16 cellular contexts compared by ENCODE assay signal in genomic region chr13:98524793-98525192, GRCh38. TPM values are rescaled to one million over a fixed set of nuclear protein-coding genes. Genes with fewer than 3 reads are reported as not detected.
A peak's percentile ranks its signal among the peaks of the same experiment; 100 is the strongest.
DNase-seq lines count a peak whose midpoint lies in the region; ATAC-seq and TF ChIP-seq lines count a peak whose summit lies in the region.
"Had no signal": no experiment of that assay in that cellular context is flagged by ENCODE, and none has a peak within 500 bp of the region (broad histone marks: within the 10 kb centered on the region; RNA-seq: fewer than 3 reads in every experiment).

No MANE protein-coding gene starts in this region.

- H4K20me1 ChIP-seq in BLaER1 treated with 17β-estradiol and CSF1 and Interleukin-3, amounts not matched to agents 10 nM and 100 nM: peaks cover 100% of the 10 kb centered on the region in 11 experiments
- H4K20me1 ChIP-seq in neural progenitor cell (ENCODE audit: low read depth) (peaks cover 100% of the 10 kb centered on the region), MM.1S (ENCODE audit: insufficient read depth, low read length) (peaks cover 90% of the 10 kb centered on the region)

- H3K79me2 ChIP-seq in neural progenitor cell (ENCODE audit: low read depth) (peaks cover 100% of the 10 kb centered on the region), MM.1S (ENCODE audit: low read length) (peaks cover 100% of the 10 kb centered on the region)

- H3K27me3 ChIP-seq in BLaER1 treated with 17β-estradiol and CSF1 and Interleukin-3, amounts not matched to agents 10 nM and 100 nM: no peaks in the 10 kb centered on the region
- H3K27me3 ChIP-seq in CD8-positive, alpha-beta memory T cell (ENCODE audit: insufficient read depth, low read length, poor library complexity, severe bottlenecking): no peaks in the 10 kb centered on the region
- H3K27me3 ChIP-seq in ectodermal cell (ENCODE audit: control insufficient read depth, insufficient read depth, low read length, poor library complexity, severe bottlenecking): no peaks in the 10 kb centered on the region
- no peaks in the 10 kb centered on the region for H3K27me3 ChIP-seq in neural progenitor cell
- no peaks in the 10 kb centered on the region for H3K27me3 ChIP-seq in lower lobe of right lung (ENCODE audit: low read depth)
- H3K27me3 ChIP-seq in MM.1S (replicated peaks; ENCODE audit: insufficient read depth, low read length): no peaks in the 10 kb centered on the region
- H3K27me3 ChIP-seq: colonic mucosa, foreskin keratinocyte had no signal

- ATAC-seq in lower lobe of right lung: no peak
- ATAC-seq: foreskin keratinocyte, mucosa of descending colon had no signal

- peaks cover 0 to 54% (median 30%) of the 10 kb centered on the region in 11 experiments; a peak in 16 of 22 replicates for H3K36me3 ChIP-seq in BLaER1 treated with 17β-estradiol and CSF1 and Interleukin-3, amounts not matched to agents 10 nM and 100 nM
- no peaks in the 10 kb centered on the region for H3K36me3 ChIP-seq in CD8-positive, alpha-beta memory T cell (ENCODE audit: insufficient read depth, low read length)
- H3K36me3 ChIP-seq in ectodermal cell (ENCODE audit: control insufficient read depth, insufficient read depth, low read length): no peaks in the 10 kb centered on the region
- no peaks in the 10 kb centered on the region for H3K36me3 ChIP-seq in neural progenitor cell
- H3K36me3 ChIP-seq in lower lobe of right lung: no peaks in the 10 kb centered on the region
- H3K36me3 ChIP-seq in MM.1S (replicated peaks; ENCODE audit: insufficient read depth, low read length): no peaks in the 10 kb centered on the region
- H3K36me3 ChIP-seq: colonic mucosa had no signal

- TF ChIP-seq CTCF in neural progenitor cell (IDR thresholded peaks at IDR 0.05) (no peak), lower lobe of right lung (IDR thresholded peaks at IDR 0.05) (no peak), MM.1S (IDR thresholded peaks at IDR 0.05; ENCODE audit: low read length) (no peak)

- WGBS in ectodermal cell, 2 experiments: 94 to 95% methylated on average over 11 of the region's 11 CpGs

- POLR2A ChIA-PET in CD8-positive, alpha-beta memory T cell (lab: Charles Lee): no interaction called here

- intact Hi-C loops in lower lobe of right lung (cut with DNase I): no loop called here

- H3K9ac ChIP-seq in BLaER1 treated with 17β-estradiol and CSF1 and Interleukin-3, amounts not matched to agents 10 nM and 100 nM: peak overlapping the region in 1 of 11 experiments; percentile 35; a peak in 2 of 22 replicates
- H3K9ac ChIP-seq in neural progenitor cell: no peak overlapping the region
- H3K9ac ChIP-seq in MM.1S (ENCODE audit: low read length): no peak overlapping the region

- H3K9me3 ChIP-seq in BLaER1 treated with 17β-estradiol and CSF1 and Interleukin-3, amounts not matched to agents 10 nM and 100 nM (replicated peaks in 1 of 11): no peaks in the 10 kb centered on the region
- H3K9me3 ChIP-seq in CD8-positive, alpha-beta memory T cell (ENCODE audit: low read length): no peaks in the 10 kb centered on the region
- H3K9me3 ChIP-seq in ectodermal cell (ENCODE audit: control insufficient read depth, low read length) (no peaks in the 10 kb centered on the region), neural progenitor cell (ENCODE audit: low read depth) (no peaks in the 10 kb centered on the region), lower lobe of right lung (no peaks in the 10 kb centered on the region), MM.1S (replicated peaks; ENCODE audit: insufficient read depth, low read length) (no peaks in the 10 kb centered on the region)
- H3K9me3 ChIP-seq: colonic mucosa, mucosa of descending colon had no signal

- peaks cover 45 to 93% (median 68%) of the 10 kb centered on the region in 10 experiments for H3K4me1 ChIP-seq in BLaER1 treated with 17β-estradiol and CSF1 and Interleukin-3, amounts not matched to agents 10 nM and 100 nM
- H3K4me1 ChIP-seq in CD8-positive, alpha-beta memory T cell (ENCODE audit: insufficient read depth, low read length): peaks cover 69% of the 10 kb centered on the region
- H3K4me1 ChIP-seq in ectodermal cell (ENCODE audit: control insufficient read depth, insufficient read depth, low read length) (peaks cover 32% of the 10 kb centered on the region), neural progenitor cell (peaks cover 39% of the 10 kb centered on the region), lower lobe of right lung (peaks cover 63% of the 10 kb centered on the region), MM.1S (ENCODE audit: low read length) (no peaks in the 10 kb centered on the region)
- H3K4me1 ChIP-seq: colonic mucosa, foreskin keratinocyte had no signal

- peak overlapping the region; percentile 76 to 90 (median 88) for H3K27ac Mint-ChIP-seq in CD8-positive, alpha-beta memory T cell
- peak overlapping the region; percentile 63 for H3K27ac Mint-ChIP-seq in neural progenitor cell
- H3K27ac Mint-ChIP-seq: activated naive CD4-positive, alpha-beta T cell treated with anti-CD3 and anti-CD28 coated beads for 36 hours had no signal

- H3K4me2 ChIP-seq in BLaER1 treated with 17β-estradiol and CSF1 and Interleukin-3, amounts not matched to agents 10 nM and 100 nM: peak overlapping the region; percentile 45 to 73 (median 62)
- H3K4me2 ChIP-seq in neural progenitor cell: peak overlapping the region; percentile 39
- no peak overlapping the region for H3K4me2 ChIP-seq in MM.1S (ENCODE audit: low read depth, low read length)

- no peaks in the 10 kb centered on the region for H3K9me2 ChIP-seq in MM.1S (replicated peaks; ENCODE audit: insufficient read depth, low read length)

- CTCF ChIA-PET in CD8-positive, alpha-beta memory T cell (lab: Charles Lee): interaction anchor here (1.5 kb wide), 1 partner anchor 19 kb away, joined by 3 read pairs; no protein-coding TSS in a partner anchor

- peak overlapping the region in 3 of 7 donors; percentile 21 to 27 (median 24) for H3K4me3 Mint-ChIP-seq in CD8-positive, alpha-beta memory T cell
- no peak overlapping the region for H3K4me3 Mint-ChIP-seq in neural progenitor cell
- H3K4me3 Mint-ChIP-seq: activated naive CD4-positive, alpha-beta T cell treated with anti-CD3 and anti-CD28 coated beads for 36 hours had no signal

- no peaks in the 10 kb centered on the region for H3K9me3 Mint-ChIP-seq in CD8-positive, alpha-beta memory T cell
- H3K9me3 Mint-ChIP-seq in neural progenitor cell: peaks cover 16% of the 10 kb centered on the region
- H3K9me3 Mint-ChIP-seq: activated naive CD4-positive, alpha-beta T cell treated with anti-CD3 and anti-CD28 coated beads for 36 hours had no signal

- H2AFZ ChIP-seq in neural progenitor cell (replicated peaks): no peak overlapping the region
- no peak overlapping the region for H2AFZ ChIP-seq in MM.1S (ENCODE audit: low read length)

- H3K36me3 Mint-ChIP-seq in CD8-positive, alpha-beta memory T cell: peaks cover 0 to 5% (median 0%) of the 10 kb centered on the region in 3 donors
- peaks cover 29% of the 10 kb centered on the region for H3K36me3 Mint-ChIP-seq in neural progenitor cell

- H3K27ac ChIP-seq in BLaER1 treated with 17β-estradiol and CSF1 and Interleukin-3, amounts not matched to agents 10 nM and 100 nM: peak overlapping the region in 2 of 11 experiments; percentile 2 to 21; a peak in 1 of 22 replicates
- no peak overlapping the region for H3K27ac ChIP-seq in CD8-positive, alpha-beta memory T cell (ENCODE audit: low read depth, low read length)
- H3K27ac ChIP-seq in ectodermal cell (ENCODE audit: insufficient read depth, low read depth, low read length, poor library complexity, severe bottlenecking) (peak overlapping the region; percentile 66), neural progenitor cell (no peak overlapping the region), lower lobe of right lung (no peak overlapping the region), MM.1S (ENCODE audit: low read length) (no peak overlapping the region)
- H3K27ac ChIP-seq: colonic mucosa, foreskin keratinocyte had no signal

- H3K27me3 Mint-ChIP-seq in CD8-positive, alpha-beta memory T cell: no peaks in the 10 kb centered on the region
- H3K27me3 Mint-ChIP-seq in neural progenitor cell (ENCODE audit: insufficient read depth, low read depth): peaks cover 2% of the 10 kb centered on the region

- H3F3A ChIP-seq in neural progenitor cell (ENCODE audit: low read depth): no peaks in the 10 kb centered on the region
- H3F3A ChIP-seq in MM.1S (ENCODE audit: insufficient read depth, low read length): no peaks in the 10 kb centered on the region

- H3K4me3 ChIP-seq in BLaER1 treated with 17β-estradiol and CSF1 and Interleukin-3, amounts not matched to agents 10 nM and 100 nM: no peak overlapping the region
- H3K4me3 ChIP-seq in CD8-positive, alpha-beta memory T cell (ENCODE audit: low read length): no peak overlapping the region
- H3K4me3 ChIP-seq in ectodermal cell (ENCODE audit: insufficient read depth, low read depth, low read length) (no peak overlapping the region), neural progenitor cell (no peak overlapping the region), lower lobe of right lung (no peak overlapping the region), MM.1S (ENCODE audit: low read length) (no peak overlapping the region)
- H3K4me3 ChIP-seq: colonic mucosa, mucosa of descending colon had no signal

- peaks cover 91 to 98% (median 95%) of the 10 kb centered on the region in 3 donors for H3K4me1 Mint-ChIP-seq in CD8-positive, alpha-beta memory T cell
- peaks cover 70% of the 10 kb centered on the region for H3K4me1 Mint-ChIP-seq in neural progenitor cell

- DNase-seq in CD8-positive, alpha-beta memory T cell: no peak
- no peak for DNase-seq in neural progenitor cell (ENCODE audit: low spot score)
- no peak for DNase-seq in lower lobe of right lung
- DNase-seq in MM.1S: no peak
- no peak for DNase-seq in DMS153 treated with DMSO at 0.1 percent for 48 hours (lab: John Stamatoyannopoulos, UW; ENCODE audit: unreplicated experiment)
- DNase-seq in ureter (ENCODE audit: low spot score): no peak
- DNase-seq: activated naive CD4-positive, alpha-beta T cell treated with anti-CD3 and anti-CD28 coated beads for 36 hours; colonic mucosa; foreskin keratinocyte; mucosa of descending colon; NCI-H1436; NCI-H69; occipital lobe; OCI-M1 had no signal

RNA-seq across cellular contexts. Expression of gene STK24, which starts 52.1 kb away (rescaled TPM):
- 100 to 1,000 TPM; 149 to 150 TPM for total RNA-seq in CD8-positive, alpha-beta memory T cell
- polyA plus RNA-seq in CD8-positive, alpha-beta memory T cell: 63.6 TPM
- 201 TPM for polyA plus RNA-seq in ectodermal cell (2013, experiment 1 of 4)
- polyA plus RNA-seq in ectodermal cell (2013, experiment 2 of 4): 201 TPM
- 138 TPM for polyA plus RNA-seq in ectodermal cell (2013, experiment 3 of 4)
- polyA plus RNA-seq in ectodermal cell (2013, experiment 4 of 4): 128 TPM
- total RNA-seq in neural progenitor cell (ENCODE audit: low replicate concordance) (144 and 330 TPM in 2 replicates), lower lobe of right lung (94.5 TPM), ureter (160 TPM)
